Comparison of ENCODE assay signal across 14 cellular contexts in the genomic region with DNA sequence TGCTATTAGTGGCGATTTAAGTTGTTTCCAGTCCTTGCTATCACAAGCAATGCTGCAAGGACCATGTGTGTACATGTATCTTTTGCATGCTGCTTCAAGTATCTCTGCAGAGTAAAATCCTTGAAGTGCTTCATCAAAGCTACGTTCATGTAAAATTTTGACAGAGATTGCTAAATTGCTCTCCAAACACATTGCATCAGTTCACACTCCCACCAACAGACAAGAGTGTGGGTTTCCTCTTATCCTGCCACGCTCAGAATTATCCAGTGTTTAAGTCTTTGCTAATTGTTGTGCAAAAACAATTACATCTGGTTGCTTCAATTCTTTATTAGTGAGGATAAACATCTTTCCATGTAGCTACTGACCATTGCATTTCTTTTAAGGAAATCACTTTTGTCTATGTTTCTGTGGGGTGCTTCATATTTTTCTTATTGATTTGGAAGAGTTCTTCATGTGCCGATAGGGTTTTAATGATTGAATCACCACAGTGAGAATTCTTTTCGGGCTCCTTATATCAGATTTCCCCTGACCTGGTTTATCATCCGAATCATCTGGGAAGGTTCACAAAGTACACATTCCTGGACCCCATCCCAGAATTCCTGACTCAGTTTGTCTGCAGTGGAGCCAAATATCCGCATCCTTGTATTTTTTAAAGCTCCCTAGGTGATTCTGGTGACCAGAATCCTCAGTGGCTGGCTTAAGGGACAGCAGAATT.
"Had no signal": no experiment of that assay in that cellular context is flagged by ENCODE, and none has a peak within 500 bp of the region (broad histone marks: within the 10 kb centered on the region; RNA-seq: fewer than 3 reads in every experiment).

No MANE protein-coding gene starts in this region.

- H3K27ac ChIP-seq: brain microvascular endothelial cell, epithelial cell of prostate, ovary had no signal

- H3K4me3 Mint-ChIP-seq: stimulated activated naive CD8-positive, alpha-beta T cell treated with anti-CD3 and anti-CD28 coated beads, Interleukin-15, Interleukin-2, amounts not matched to agents 100 ng/mL and 50 ng/mL, for 24 hours had no signal

- ATAC-seq: activated naive CD4-positive, alpha-beta T cell treated with anti-CD3 and anti-CD28 coated beads, Interleukin-2, amount 50 U/mL, for 72 hours; left ventricle myocardium superior had no signal

- H3K9me3 ChIP-seq: ovary had no signal

- H3K4me3 ChIP-seq: ovary had no signal

- DNase-seq: activated CD4-positive, alpha-beta T cell treated with anti-CD3 and anti-CD28 coated beads, Interleukin-2, amount 50 U/mL, for 1 hour; activated CD4-positive, CD25-positive, alpha-beta regulatory T cell; amniotic stem cell; brain microvascular endothelial cell; effector memory CD4-positive, alpha-beta T cell; left ventricle myocardium superior; mesenchymal stem cell; ovary; stimulated activated CD4-positive, alpha-beta T cell treated with anti-CD3 and anti-CD28 coated beads, Interleukin-15, amount 100 ng/mL, for 24 hours; stimulated activated CD4-positive, alpha-beta T cell treated with anti-CD3 and anti-CD28 coated beads, Interleukin-4, amount 100 ng/mL, for 24 hours had no signal

- H3K36me3 Mint-ChIP-seq: activated naive CD4-positive, alpha-beta T cell treated with anti-CD3 and anti-CD28 coated beads, Interleukin-2, amount 50 U/mL, for 72 hours had no signal

- H3K36me3 ChIP-seq: brain microvascular endothelial cell, ovary had no signal

- H3K27me3 ChIP-seq: brain microvascular endothelial cell, ovary had no signal

- H3K9me3 Mint-ChIP-seq: activated naive CD4-positive, alpha-beta T cell treated with anti-CD3 and anti-CD28 coated beads, Interleukin-2, amount 50 U/mL, for 72 hours; activated T-helper 2 cell treated with anti-CD3 and anti-CD28 coated beads, Interferon-gamma antibody, Interleukin-2, Interleukin-4, amounts not matched to agents 10 μg/mL and 5 μg/mL and 100 μg/mL, durations not matched to agents 14 hours and 24 hours and 36 hours; stimulated activated naive CD8-positive, alpha-beta T cell treated with anti-CD3 and anti-CD28 coated beads, Interleukin-15, Interleukin-2, amounts not matched to agents 100 ng/mL and 50 ng/mL, for 24 hours had no signal

- H3K27ac Mint-ChIP-seq: activated naive CD4-positive, alpha-beta T cell treated with anti-CD3 and anti-CD28 coated beads, Interleukin-2, amount 50 U/mL, for 72 hours; activated T-helper 2 cell treated with anti-CD3 and anti-CD28 coated beads, Interferon-gamma antibody, Interleukin-2, Interleukin-4, amounts not matched to agents 10 μg/mL and 5 μg/mL and 100 μg/mL, durations not matched to agents 14 hours and 24 hours and 36 hours; stimulated activated naive CD8-positive, alpha-beta T cell treated with anti-CD3 and anti-CD28 coated beads, Interleukin-15, Interleukin-2, amounts not matched to agents 100 ng/mL and 50 ng/mL, for 24 hours had no signal
